ENCODE assay signal across 20 cellular contexts in the genomic region with DNA sequence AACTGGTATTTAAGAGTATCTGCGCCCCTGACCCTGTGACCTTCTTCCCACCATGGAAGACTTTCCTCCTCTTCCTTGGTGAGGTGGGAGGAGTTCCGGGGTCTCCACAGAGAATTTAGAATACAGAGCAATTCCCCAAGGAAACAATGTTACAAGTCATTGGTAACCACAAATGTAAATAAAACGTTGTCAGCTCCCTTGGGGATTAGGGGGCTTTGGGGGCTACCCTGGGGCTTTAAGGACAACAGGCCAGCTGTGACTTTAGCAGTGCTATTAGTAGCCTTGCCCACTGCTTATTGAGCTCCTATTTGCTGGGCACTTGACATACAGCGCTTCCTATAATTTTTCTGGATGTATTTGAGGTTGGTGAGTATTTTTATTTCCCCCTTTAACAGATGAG.
"Had no signal": no experiment of that assay in that cellular context is flagged by ENCODE, and none has a peak within 500 bp of the region (broad histone marks: within the 10 kb centered on the region; RNA-seq: fewer than 3 reads in every experiment).

No MANE protein-coding gene starts in this region.

- DNase-seq: cortex of kidney; dorsolateral prefrontal cortex; effector CD8-positive, alpha-beta T cell; gastrocnemius medialis; heart right ventricle; islet precursor cell; mammary epithelial cell; mucosa of descending colon; naive thymus-derived CD8-positive, alpha-beta T cell; ovary; small intestine; stimulated activated CD4-positive, alpha-beta T cell treated with anti-CD3 and anti-CD28 coated beads, Interleukin-12 subunit alpha, Interleukin-12 subunit beta, amount 100 ng/mL, for 4 hours; stimulated activated CD4-positive, alpha-beta T cell treated with anti-CD3 and anti-CD28 coated beads, Interleukin-2, amount 100 ng/mL, for 48 hours; stimulated activated naive CD4-positive, alpha-beta T cell treated with Interleukin-2 at 50 U/mL for 16 hours; trophoblast cell had no signal

- H3K27ac ChIP-seq: epithelial cell of prostate, esophagus muscularis mucosa, gastrocnemius medialis, heart right ventricle, ovary, right atrium auricular region had no signal

- H3K9me3 ChIP-seq: esophagus muscularis mucosa, gastrocnemius medialis, heart right ventricle, mucosa of descending colon, ovary, right atrium auricular region had no signal

- H3K36me3 ChIP-seq: esophagus muscularis mucosa, gastrocnemius medialis, heart right ventricle, ovary, right atrium auricular region had no signal

- ATAC-seq: gastrocnemius medialis; left lobe of liver; mucosa of descending colon; naive thymus-derived CD8-positive, alpha-beta T cell had no signal

- H3K36me3 Mint-ChIP-seq: naive thymus-derived CD8-positive, alpha-beta T cell had no signal

- H3K4me3 ChIP-seq: dorsolateral prefrontal cortex, esophagus muscularis mucosa, gastrocnemius medialis, heart right ventricle, mucosa of descending colon, ovary, right atrium auricular region had no signal

- H3K4me3 Mint-ChIP-seq: naive thymus-derived CD8-positive, alpha-beta T cell; neural crest cell had no signal

- H3K27me3 ChIP-seq: ovary, right atrium auricular region had no signal

- H3K4me1 ChIP-seq: esophagus muscularis mucosa, gastrocnemius medialis had no signal

- H3K27ac Mint-ChIP-seq: naive thymus-derived CD8-positive, alpha-beta T cell had no signal

- H3K9me3 Mint-ChIP-seq: naive thymus-derived CD8-positive, alpha-beta T cell; neural crest cell had no signal
